In genomic region chr2:134453973-134454372, GRCh38 we compare ENCODE assay signal across 15 cellular contexts.
A peak's percentile ranks its signal among the peaks of the same experiment; 100 is the strongest.
DNase-seq lines count a peak whose midpoint lies in the region; ATAC-seq and TF ChIP-seq lines count a peak whose summit lies in the region.
"Had no signal": no experiment of that assay in that cellular context is flagged by ENCODE, and none has a peak within 500 bp of the region (broad histone marks: within the 10 kb centered on the region; RNA-seq: fewer than 3 reads in every experiment).

No MANE protein-coding gene starts in this region.

- no peak for TF ChIP-seq CTCF in left ventricle myocardium inferior (IDR thresholded peaks at IDR 0.05; ENCODE audit: borderline replicate concordance)
- no peak for TF ChIP-seq CTCF in coronary artery (IDR thresholded peaks at IDR 0.05)
- no peak for TF ChIP-seq CTCF in nephron (IDR thresholded peaks at IDR 0.05; ENCODE audit: unreplicated experiment in 3 of 3)
- no peak for TF ChIP-seq CTCF in upper lobe of right lung (IDR thresholded peaks at IDR 0.05)
- no peak for TF ChIP-seq CTCF in mesothelial cell of epicardium (IDR thresholded peaks at IDR 0.05; ENCODE audit: unreplicated experiment)
- TF ChIP-seq CTCF in gastrocnemius medialis (IDR thresholded peaks at IDR 0.05 in 4 of 5, conservative IDR thresholded peaks at IDR 0.05 in 1 of 5): no peak

- intact Hi-C loops in cardiac septum (cut with DNase I) (loop anchor here (10.0 kb wide), 1 partner anchor 79 kb away; no protein-coding TSS in a partner anchor), left ventricle myocardium inferior (cut with micrococcal nuclease) (no loop called here), upper lobe of right lung (cut with DNase I) (no loop called here), gastrocnemius medialis (cut with DNase I; ENCODE audit: low total_unique reads) (no loop called here)

- H3K4me1 ChIP-seq in left ventricle myocardium inferior (peaks cover 4% of the 10 kb centered on the region), upper lobe of right lung (no peaks in the 10 kb centered on the region), gastrocnemius medialis (no peaks in the 10 kb centered on the region)

- in situ Hi-C loops in gastrocnemius medialis (cut with MboI; ENCODE audit: low sequenced_read_pairs in 4 of 4): loop anchor here in 2 of 4 donors (25.0 kb wide), 1 partner anchor 433 kb away; no protein-coding TSS in a partner anchor

- H3K4me3 ChIP-seq in left ventricle myocardium inferior: no peak overlapping the region
- no peak overlapping the region for H3K4me3 ChIP-seq in coronary artery
- H3K4me3 ChIP-seq in upper lobe of right lung: no peak overlapping the region
- no peak overlapping the region for H3K4me3 ChIP-seq in gastrocnemius medialis

- H3K27me3 ChIP-seq in left ventricle myocardium inferior (ENCODE audit: low read depth) (no peaks in the 10 kb centered on the region), upper lobe of right lung (no peaks in the 10 kb centered on the region), gastrocnemius medialis (no peaks in the 10 kb centered on the region)

- DNase-seq in cardiac septum (ENCODE audit: low spot score) (peak; percentile 33), left ventricle myocardium inferior (no peak), coronary artery (ENCODE audit: low spot score) (peak; percentile 41), upper lobe of right lung (peak; percentile 52), mesothelial cell of epicardium (ENCODE audit: low spot score in 2 of 2, unreplicated experiment in 2 of 2) (no peak), NCI-H748 (lab: John Stamatoyannopoulos, UW; ENCODE audit: unreplicated experiment) (no peak), gastrocnemius medialis (no peak)
- DNase-seq: KBM-7, NCI-H1694 treated with DMSO at 0.1 percent for 48 hours, NCI-H510A, NCI-H82, RPMI8226, SIG-M5 had no signal

- H3K27me3 Mint-ChIP-seq in nephron (ENCODE audit: low read depth): no peaks in the 10 kb centered on the region
- H3K27me3 Mint-ChIP-seq in mesothelial cell of epicardium (ENCODE audit: low read depth): no peaks in the 10 kb centered on the region

- peak overlapping the region; percentile 81 to 90 (median 89) for H3K27ac Mint-ChIP-seq in nephron
- H3K27ac Mint-ChIP-seq in mesothelial cell of epicardium: no peak overlapping the region

- H3K4me3 Mint-ChIP-seq in nephron (no peak overlapping the region), mesothelial cell of epicardium (no peak overlapping the region)

- TF ChIP-seq POLR2A in gastrocnemius medialis (IDR thresholded peaks at IDR 0.05): no peak

- H3K4me1 Mint-ChIP-seq in nephron: peaks cover 37% of the 10 kb centered on the region
- no peaks in the 10 kb centered on the region for H3K4me1 Mint-ChIP-seq in mesothelial cell of epicardium

- ATAC-seq in upper lobe of right lung: no peak
- ATAC-seq in gastrocnemius medialis: no peak

- no peak overlapping the region for H3K27ac ChIP-seq in left ventricle myocardium inferior (replicated peaks)
- no peak overlapping the region for H3K27ac ChIP-seq in coronary artery
- no peak overlapping the region for H3K27ac ChIP-seq in upper lobe of right lung
- H3K27ac ChIP-seq in gastrocnemius medialis: no peak overlapping the region
- H3K27ac ChIP-seq: C4-2B had no signal

- no peaks in the 10 kb centered on the region for H3K9me3 Mint-ChIP-seq in nephron
- no peaks in the 10 kb centered on the region for H3K9me3 Mint-ChIP-seq in mesothelial cell of epicardium

- H3K9me3 ChIP-seq in left ventricle myocardium inferior (replicated peaks) (no peaks in the 10 kb centered on the region), upper lobe of right lung (no peaks in the 10 kb centered on the region), gastrocnemius medialis (no peaks in the 10 kb centered on the region)

- H3K36me3 Mint-ChIP-seq in nephron (ENCODE audit: low read depth): peaks cover 4% of the 10 kb centered on the region
- H3K36me3 Mint-ChIP-seq in mesothelial cell of epicardium: no peaks in the 10 kb centered on the region

- peaks cover 10% of the 10 kb centered on the region for H3K36me3 ChIP-seq in left ventricle myocardium inferior
- no peaks in the 10 kb centered on the region for H3K36me3 ChIP-seq in upper lobe of right lung
- no peaks in the 10 kb centered on the region for H3K36me3 ChIP-seq in gastrocnemius medialis

Comparison
In these comparisons a context has a peak if more than half of its experiments do, and no peak if none do; other contexts are left out.
1. DNase-seq: peak in cardiac septum (single experiment), coronary artery (single experiment) and upper lobe of right lung (single experiment); none in left ventricle myocardium inferior (single experiment), mesothelial cell of epicardium (0 of 2), NCI-H748 (single experiment) and gastrocnemius medialis (0 of 2).